ENCODE assay signal across 8 cellular contexts in genomic region chr17:77887464-77888241, GRCh38.
DNase-seq lines count a peak whose midpoint lies in the region; ATAC-seq and TF ChIP-seq lines count a peak whose summit lies in the region.

No MANE protein-coding gene starts in this region.

- H3K36me3 ChIP-seq in H7 (replicated peaks; ENCODE audit: control insufficient read depth, insufficient read depth, low read length): no peaks in the 10 kb centered on the region

- no peaks in the 10 kb centered on the region for H3K27me3 Mint-ChIP-seq in activated naive CD8-positive, alpha-beta T cell
- peaks cover 3% of the 10 kb centered on the region for H3K27me3 Mint-ChIP-seq in glutamatergic neuron (ENCODE audit: unreplicated experiment)

- H3K4me1 Mint-ChIP-seq in activated naive CD8-positive, alpha-beta T cell (ENCODE audit: low read depth): peaks cover 53% of the 10 kb centered on the region
- H3K4me1 Mint-ChIP-seq in glutamatergic neuron (ENCODE audit: low read depth, unreplicated experiment): peaks cover 31% of the 10 kb centered on the region

- H3K27ac ChIP-seq in temporal lobe (ENCODE audit: low read depth, low read length): peak overlapping the region; percentile 89

- no peaks in the 10 kb centered on the region for H3K9me3 Mint-ChIP-seq in activated naive CD8-positive, alpha-beta T cell (ENCODE audit: low read depth)
- H3K9me3 Mint-ChIP-seq in glutamatergic neuron (ENCODE audit: unreplicated experiment): peaks cover 7% of the 10 kb centered on the region

- H3K27me3 ChIP-seq in H7 (ENCODE audit: control insufficient read depth, insufficient read depth, low read length): no peaks in the 10 kb centered on the region; the same call in 1 of the 2 replicates

- no peaks in the 10 kb centered on the region for H3K36me3 Mint-ChIP-seq in activated naive CD8-positive, alpha-beta T cell
- H3K36me3 Mint-ChIP-seq in glutamatergic neuron (ENCODE audit: unreplicated experiment): no peaks in the 10 kb centered on the region

- peak overlapping the region; percentile 18; the same call in 1 of the 2 replicates for H3K4me3 ChIP-seq in H7 (ENCODE audit: insufficient read depth, low read depth, low read length)

- H3K4me3 Mint-ChIP-seq in activated naive CD8-positive, alpha-beta T cell: peak overlapping the region; percentile 89
- peak overlapping the region; percentile 81 for H3K4me3 Mint-ChIP-seq in glutamatergic neuron (ENCODE audit: unreplicated experiment)

- no peak for ATAC-seq in GM18868 (IDR thresholded peaks at IDR 0.05; ENCODE audit: unreplicated experiment)

- H3K27ac Mint-ChIP-seq in activated naive CD8-positive, alpha-beta T cell: peak overlapping the region; percentile 86
- peak overlapping the region; percentile 79 for H3K27ac Mint-ChIP-seq in glutamatergic neuron (ENCODE audit: unreplicated experiment)

- TF ChIP-seq CTCF in glutamatergic neuron (IDR thresholded peaks at IDR 0.05; ENCODE audit: partially characterized antibody, unreplicated experiment): no peak

- DNase-seq in H7: peak; percentile 71
- peak; percentile 54 for DNase-seq in RPMI7951 (ENCODE audit: low read depth)
- DNase-seq in glutamatergic neuron: peak; percentile 60
- DNase-seq in occipital lobe (lab: John Stamatoyannopoulos, UW): peak; percentile 58
- DNase-seq in 8988T: no peak
